In the genomic region with DNA sequence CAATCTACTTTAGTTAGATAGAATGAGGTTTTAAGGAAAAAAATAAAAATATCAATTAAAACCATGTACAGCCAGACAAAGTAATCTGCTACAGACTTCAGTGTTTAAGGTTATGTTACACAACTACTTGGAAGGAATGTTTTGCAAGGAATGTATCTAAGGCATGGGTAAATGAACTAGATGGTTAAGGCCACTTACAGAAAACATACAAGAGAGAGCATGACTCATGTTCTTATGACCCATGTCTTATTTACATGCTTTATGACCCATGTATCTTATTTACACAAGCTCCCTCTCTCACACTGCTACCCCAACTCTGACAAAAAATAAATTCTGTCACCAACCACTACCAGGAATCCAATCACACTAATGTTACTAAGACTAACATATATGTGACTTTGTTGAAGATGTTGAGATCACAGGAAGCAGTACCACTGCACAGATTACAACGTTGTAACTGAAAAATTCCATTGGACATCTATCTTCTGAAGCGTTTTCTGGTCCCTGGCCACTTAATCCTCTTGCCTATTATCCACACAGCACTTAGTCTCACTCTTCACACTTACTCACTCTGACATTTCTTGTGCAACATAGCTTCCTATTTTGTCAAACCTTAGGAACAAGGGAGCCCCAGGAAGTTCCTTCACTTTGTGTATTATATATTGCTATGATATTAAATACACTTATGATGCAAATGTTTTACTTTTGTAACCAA, we compare ENCODE assay signal across 29 cellular contexts. TPM values are rescaled to one million over a fixed set of nuclear protein-coding genes. Genes with fewer than 3 reads are reported as not detected.
"Had no signal": no experiment of that assay in that cellular context is flagged by ENCODE, and none has a peak within 500 bp of the region (broad histone marks: within the 10 kb centered on the region; RNA-seq: fewer than 3 reads in every experiment).

No MANE protein-coding gene starts in this region.

- H3K9me3 ChIP-seq: esophagus muscularis mucosa, gastrocnemius medialis, mucosa of descending colon, right lobe of liver, thoracic aorta had no signal

- H3K4me1 ChIP-seq: esophagus muscularis mucosa, gastrocnemius medialis, parathyroid adenoma, right lobe of liver had no signal

- H2AFZ ChIP-seq: parathyroid adenoma had no signal

- H3K79me2 ChIP-seq: parathyroid adenoma had no signal

- H3K9ac ChIP-seq: parathyroid adenoma had no signal

- H3K4me3 ChIP-seq: dorsolateral prefrontal cortex, esophagus muscularis mucosa, gastrocnemius medialis, mucosa of descending colon, right lobe of liver, thoracic aorta had no signal

- DNase-seq: activated CD4-positive, alpha-beta T cell treated with anti-CD3 and anti-CD28 coated beads for 1 hour; activated gamma-delta T cell treated with Interleukin-2 at 50 U/mL for 16 hours; activated T-cell treated with anti-CD3 and anti-CD28 coated beads, Interleukin-2, amount 50 U/mL, for 1 hour; aorta; central memory CD4-positive, alpha-beta T cell; dorsolateral prefrontal cortex; effector memory CD8-positive, alpha-beta T cell; gastrocnemius medialis; head of caudate nucleus; left cardiac atrium; mesendoderm; mucosa of descending colon; nephron progenitor cell; nucleus accumbens; right lobe of liver; small intestine; stimulated activated CD4-positive, alpha-beta T cell treated with anti-CD3 and anti-CD28 coated beads, Interleukin-15, amount 100 ng/mL, for 24 hours; stimulated activated CD8-positive, alpha-beta memory T cell treated with anti-CD3 and anti-CD28 coated beads, Interleukin-4, amount 100 ng/mL, for 48 hours; stimulated activated naive B cell treated with anti-CD40 and anti-IgM and Interleukin-4, amounts not matched to agents 10 μg/mL and 1 μg/mL and 100 μg/mL, for 72 hours; T-helper 2 cell had no signal

- H3K27ac ChIP-seq: dorsolateral prefrontal cortex, esophagus muscularis mucosa, gastrocnemius medialis, parathyroid adenoma, right lobe of liver, thoracic aorta had no signal

- FAIRE-seq: colon, endothelial cell of umbilical vein, islet of Langerhans, small intestine, TTC549 had no signal

- ATAC-seq: effector memory CD8-positive, alpha-beta T cell; gastrocnemius medialis; left cardiac atrium; mucosa of descending colon; right lobe of liver; stimulated activated naive B cell treated with anti-CD40 and anti-IgM and Interleukin-4, amounts not matched to agents 10 μg/mL and 1 μg/mL and 100 μg/mL, for 72 hours had no signal

- H3K27me3 ChIP-seq: dorsolateral prefrontal cortex, esophagus muscularis mucosa, gastrocnemius medialis, right lobe of liver had no signal

- H3K36me3 ChIP-seq: esophagus muscularis mucosa, gastrocnemius medialis, right lobe of liver, thoracic aorta had no signal

RNA-seq across cellular contexts. Expression of a gene that starts 10.0 kb away (rescaled TPM):
- total RNA-seq: aorta, endothelial cell of umbilical vein, gastrocnemius medialis, left cardiac atrium, lower leg skin, pulmonary artery endothelial cell, thoracic aorta had no signal
- polyA plus RNA-seq: aorta had no signal
